20 cellular contexts compared by ENCODE assay signal in genomic region chr1:177247777-177248176, GRCh38.
DNase-seq lines count a peak whose midpoint lies in the region; ATAC-seq and TF ChIP-seq lines count a peak whose summit lies in the region.
"Had no signal": no experiment of that assay in that cellular context is flagged by ENCODE, and none has a peak within 500 bp of the region (broad histone marks: within the 10 kb centered on the region; RNA-seq: fewer than 3 reads in every experiment).

No MANE protein-coding gene starts in this region.

- CTCF ChIA-PET in mammary epithelial cell (lab: Charles Lee; ENCODE audit: low non-redundant PET), result no interaction called here

- H3K4me1 Mint-ChIP-seq in T-helper 1 cell treated with Interleukin-12 subunit alpha and Interleukin-12 subunit beta and Interleukin-4 antibody, amounts not matched to agents 30 μg/mL and 1 μg/mL, for 36 hours (ENCODE audit: low read depth), result no peaks in the 10 kb centered on the region
- H3K4me1 Mint-ChIP-seq in progenitor cell of endocrine pancreas (ENCODE audit: low read depth), result peaks cover 24% of the 10 kb centered on the region

- H3K9me3 Mint-ChIP-seq in T-helper 1 cell treated with Interleukin-12 subunit alpha and Interleukin-12 subunit beta and Interleukin-4 antibody, amounts not matched to agents 30 μg/mL and 1 μg/mL, for 36 hours, result peaks cover 7% of the 10 kb centered on the region
- H3K9me3 Mint-ChIP-seq in progenitor cell of endocrine pancreas (ENCODE audit: low read depth), result no peaks in the 10 kb centered on the region

- dilution Hi-C loops in mammary epithelial cell (cut with HindIII; ENCODE audit: low sequenced_read_pairs), result no loop called here

- H3K36me3 Mint-ChIP-seq in T-helper 1 cell treated with Interleukin-12 subunit alpha and Interleukin-12 subunit beta and Interleukin-4 antibody, amounts not matched to agents 30 μg/mL and 1 μg/mL, for 36 hours (ENCODE audit: low read depth), result no peaks in the 10 kb centered on the region
- H3K36me3 Mint-ChIP-seq in progenitor cell of endocrine pancreas (ENCODE audit: insufficient read depth), result no peaks in the 10 kb centered on the region

- H3K4me3 ChIP-seq in hepatocyte, result no peak overlapping the region
- H3K4me3 ChIP-seq in mammary epithelial cell (replicated peaks in 1 of 3; ENCODE audit: insufficient read depth in 1 of 3, low read depth in 2 of 3, low read length in 3 of 3), result no peak overlapping the region
- H3K4me3 ChIP-seq: PC-9 had no signal

- 96% methylated on average over 8 of the region's 8 CpGs for WGBS in hepatocyte (ENCODE audit: low lambda C conversion rate, missing lambda C conversion rate)
- WGBS in mammary epithelial cell (ENCODE audit: low coverage, missing lambda C conversion rate), result 94% methylated on average over 8 of the region's 8 CpGs

- no peaks in the 10 kb centered on the region for H3K27me3 Mint-ChIP-seq in T-helper 1 cell treated with Interleukin-12 subunit alpha and Interleukin-12 subunit beta and Interleukin-4 antibody, amounts not matched to agents 30 μg/mL and 1 μg/mL, for 36 hours (ENCODE audit: low read depth)
- no peaks in the 10 kb centered on the region for H3K27me3 Mint-ChIP-seq in progenitor cell of endocrine pancreas

- H2AFZ ChIP-seq in hepatocyte (no peak overlapping the region), mammary epithelial cell (ENCODE audit: low read depth, low read length) (no peak overlapping the region)
- H2AFZ ChIP-seq: PC-9 had no signal

- H3K27me3 ChIP-seq in hepatocyte (no peaks in the 10 kb centered on the region), mammary epithelial cell (ENCODE audit: insufficient read depth, low read length) (no peaks in the 10 kb centered on the region)

- H3K79me2 ChIP-seq in hepatocyte, result no peaks in the 10 kb centered on the region
- H3K79me2 ChIP-seq in mammary epithelial cell (ENCODE audit: insufficient read depth, low read length), result no peaks in the 10 kb centered on the region

- DNase-seq in T-helper 1 cell (no peak), hepatocyte (ENCODE audit: low spot score) (no peak), progenitor cell of endocrine pancreas (ENCODE audit: low spot score, unreplicated experiment) (no peak), ecto neural progenitor cell (ENCODE audit: low spot score) (no peak), mammary epithelial cell (no peak)
- DNase-seq: Calu3, DMS79 treated with DMSO at 0.1 percent for 48 hours, IMR-90, KG1, MM.1S, NCI-H2029, NCI-H446 treated with DMSO at 0.1 percent for 48 hours, NCI-H526, NCI-H82, PC-9, Right ventricle myocardium superior had no signal

- H4K20me1 ChIP-seq in hepatocyte (ENCODE audit: insufficient read depth, poor library complexity, severe bottlenecking) (no peaks in the 10 kb centered on the region), mammary epithelial cell (ENCODE audit: insufficient read depth, low read length) (no peaks in the 10 kb centered on the region)

- H3K9me3 ChIP-seq in hepatocyte (ENCODE audit: low read depth), result no peaks in the 10 kb centered on the region
- H3K9me3 ChIP-seq in mammary epithelial cell (replicated peaks; ENCODE audit: insufficient read depth, low read length), result no peaks in the 10 kb centered on the region

- BruUV-seq in mammary epithelial cell (replicated peaks; lab: Mats Ljungman, UMichigan), result no TSS peak

- ATAC-seq in HG03159 (IDR thresholded peaks at IDR 0.05; ENCODE audit: unreplicated experiment), result no peak
- ATAC-seq: HCT116 had no signal

- H3K27ac Mint-ChIP-seq in T-helper 1 cell treated with Interleukin-12 subunit alpha and Interleukin-12 subunit beta and Interleukin-4 antibody, amounts not matched to agents 30 μg/mL and 1 μg/mL, for 36 hours, result peak overlapping the region; percentile 13
- H3K27ac Mint-ChIP-seq in progenitor cell of endocrine pancreas, result peak overlapping the region; percentile 86

- no peak overlapping the region for H3K9ac ChIP-seq in mammary epithelial cell (ENCODE audit: insufficient read depth, low read length)

- TF ChIP-seq CTCF in hepatocyte (IDR thresholded peaks at IDR 0.05; ENCODE audit: poor library complexity) (no peak), progenitor cell of endocrine pancreas (IDR thresholded peaks at IDR 0.05; ENCODE audit: unreplicated experiment) (no peak), mammary epithelial cell (conservative IDR thresholded peaks at IDR 0.05 in 1 of 2, IDR thresholded peaks at IDR 0.05 in 1 of 2; ENCODE audit: extremely low read depth in 1 of 2, insufficient read depth in 1 of 2, low read depth in 1 of 2, low read length in 2 of 2) (no peak)

- no peaks in the 10 kb centered on the region for H3K9me2 ChIP-seq in hepatocyte (replicated peaks; ENCODE audit: insufficient read depth)

- peaks cover 16% of the 10 kb centered on the region for H3K4me1 ChIP-seq in hepatocyte (ENCODE audit: insufficient read depth)
- no peaks in the 10 kb centered on the region for H3K4me1 ChIP-seq in mammary epithelial cell (ENCODE audit: insufficient read depth, low read length)

- H3K36me3 ChIP-seq in hepatocyte (replicated peaks; ENCODE audit: insufficient read depth, low read depth) (no peaks in the 10 kb centered on the region), mammary epithelial cell (ENCODE audit: insufficient read depth, low read length) (no peaks in the 10 kb centered on the region)

- in situ Hi-C loops in mammary epithelial cell (cut with MboI; ENCODE audit: low sequenced_read_pairs in 2 of 2), result no loop called here

- intact Hi-C loops in mammary epithelial cell (cut with micrococcal nuclease), result no loop called here

- H3K4me2 ChIP-seq in hepatocyte, result peak overlapping the region; percentile 18
- no peak overlapping the region for H3K4me2 ChIP-seq in mammary epithelial cell (ENCODE audit: insufficient read depth, low read depth, low read length)
- H3K4me2 ChIP-seq: PC-9 had no signal

- H3K27ac ChIP-seq in hepatocyte (peak overlapping the region; percentile 68), mammary epithelial cell (ENCODE audit: insufficient read depth, low read depth, low read length) (no peak overlapping the region)
- H3K27ac ChIP-seq: 22Rv1, PC-9 had no signal

- H3K4me3 Mint-ChIP-seq in T-helper 1 cell treated with Interleukin-12 subunit alpha and Interleukin-12 subunit beta and Interleukin-4 antibody, amounts not matched to agents 30 μg/mL and 1 μg/mL, for 36 hours, result no peak overlapping the region
- no peak overlapping the region for H3K4me3 Mint-ChIP-seq in progenitor cell of endocrine pancreas (ENCODE audit: low read depth)
